ENCODE assay signal across 11 cellular contexts in the genomic region with DNA sequence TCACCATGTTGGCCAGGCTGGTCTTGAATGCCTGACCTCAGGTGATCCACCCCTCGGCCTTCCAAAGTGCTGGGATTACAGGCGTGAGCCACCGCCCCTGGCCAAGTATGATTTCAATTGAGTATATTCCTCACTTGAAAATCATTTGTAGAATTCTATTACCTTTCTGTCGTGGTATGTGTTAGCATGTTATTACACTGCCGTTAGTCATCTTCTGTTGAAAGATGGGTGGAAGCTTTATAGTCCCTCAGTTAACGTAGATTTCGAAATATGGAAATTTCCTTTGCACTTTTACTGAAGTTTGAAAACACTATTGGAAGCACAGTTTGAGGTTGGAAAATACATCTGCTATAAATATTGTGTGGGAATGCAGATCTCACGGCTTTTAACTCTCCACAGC. TPM values are rescaled to one million over a fixed set of nuclear protein-coding genes. Genes with fewer than 3 reads are reported as not detected.
DNase-seq lines count a peak whose midpoint lies in the region; FAIRE-seq and TF ChIP-seq lines count a peak whose summit lies in the region.
"Had no signal": no experiment of that assay in that cellular context is flagged by ENCODE, and none has a peak within 500 bp of the region (broad histone marks: within the 10 kb centered on the region; RNA-seq: fewer than 3 reads in every experiment).

No MANE protein-coding gene starts in this region.

- H2AFZ ChIP-seq in smooth muscle cell (ENCODE audit: low read depth) = no peak overlapping the region

- intact Hi-C loops in MCF 10A (cut with micrococcal nuclease) = loop anchor here (1.0 kb wide), 3 partner anchors 33 to 359 kb away; partner anchors contain the start of gene TSN
- intact Hi-C loops in breast epithelium (cut with DNase I; ENCODE audit: low total_unique reads) = no loop called here

- H3K4me3 Mint-ChIP-seq in MCF 10A (ENCODE audit: unreplicated experiment) = peak overlapping the region; percentile 60
- H3K4me3 Mint-ChIP-seq in CD8-positive, alpha-beta memory T cell = no peak overlapping the region
- no peak overlapping the region for H3K4me3 Mint-ChIP-seq in nephron progenitor cell
- H3K4me3 Mint-ChIP-seq: T-helper 1 cell treated with Interleukin-12 subunit alpha and Interleukin-12 subunit beta and Interleukin-4 antibody, amounts not matched to agents 30 μg/mL and 1 μg/mL, for 36 hours had no signal

- H3K9me3 ChIP-seq in breast epithelium (no peaks in the 10 kb centered on the region), SJSA1 (replicated peaks) (no peaks in the 10 kb centered on the region), smooth muscle cell (replicated peaks; ENCODE audit: low read depth) (no peaks in the 10 kb centered on the region)
- H3K9me3 ChIP-seq in CD8-positive, alpha-beta memory T cell (ENCODE audit: low read length) = no peaks in the 10 kb centered on the region
- H3K9me3 ChIP-seq: heart right ventricle, tibial nerve had no signal

- H3K36me3 Mint-ChIP-seq in MCF 10A (ENCODE audit: insufficient read depth, unreplicated experiment) = peaks cover 21% of the 10 kb centered on the region
- H3K36me3 Mint-ChIP-seq in CD8-positive, alpha-beta memory T cell = peaks cover 0 to 9% (median 1%) of the 10 kb centered on the region in 3 donors
- H3K36me3 Mint-ChIP-seq in nephron progenitor cell (ENCODE audit: low read depth) = peaks cover 2% of the 10 kb centered on the region

- H3K4me1 ChIP-seq in breast epithelium = no peaks in the 10 kb centered on the region
- H3K4me1 ChIP-seq in SJSA1 (replicated peaks) = peaks cover 19% of the 10 kb centered on the region
- no peaks in the 10 kb centered on the region for H3K4me1 ChIP-seq in smooth muscle cell (ENCODE audit: low read depth)
- H3K4me1 ChIP-seq in CD8-positive, alpha-beta memory T cell (ENCODE audit: insufficient read depth, low read length) = peaks cover 3% of the 10 kb centered on the region

- H3K79me2 ChIP-seq in smooth muscle cell (ENCODE audit: low read depth) = no peaks in the 10 kb centered on the region

- H3K27me3 Mint-ChIP-seq in MCF 10A (ENCODE audit: insufficient read depth, unreplicated experiment) (no peaks in the 10 kb centered on the region), nephron progenitor cell (ENCODE audit: low read depth, poor library complexity) (peaks cover 5% of the 10 kb centered on the region)
- no peaks in the 10 kb centered on the region for H3K27me3 Mint-ChIP-seq in CD8-positive, alpha-beta memory T cell

- H3K4me3 ChIP-seq in breast epithelium = no peak overlapping the region
- no peak overlapping the region for H3K4me3 ChIP-seq in SJSA1
- no peak overlapping the region for H3K4me3 ChIP-seq in epithelial cell of esophagus (ENCODE audit: low read length)
- no peak overlapping the region for H3K4me3 ChIP-seq in smooth muscle cell
- no peak overlapping the region for H3K4me3 ChIP-seq in CD8-positive, alpha-beta memory T cell (ENCODE audit: low read length)
- H3K4me3 ChIP-seq: heart right ventricle, tibial nerve had no signal

- TF ChIP-seq POLR2A in breast epithelium (IDR thresholded peaks at IDR 0.05) (no peak), H54 (IDR thresholded peaks at IDR 0.05; ENCODE audit: low read depth, low read length) (no peak)

- no peak for FAIRE-seq in H54 (lab: Jason Lieb, UNC)

- POLR2A ChIA-PET in MCF 10A (lab: Yijun Ruan, JAX) = interaction anchor here (0.6 to 2.9 kb wide), 17 partner anchors 14 to 335 kb away, joined by 3 to 43 read pairs (median 6); partner anchors contain the start of genes CLASP1, NIFK, RNU4ATAC and TSN
- POLR2A ChIA-PET in CD8-positive, alpha-beta memory T cell (lab: Charles Lee) = no interaction called here

- 64% methylated on average over 8 of the region's 8 CpGs for WGBS in smooth muscle cell (ENCODE audit: low lambda C conversion rate)

- H3K4me1 Mint-ChIP-seq in MCF 10A (ENCODE audit: insufficient read depth, unreplicated experiment) (peaks cover 13% of the 10 kb centered on the region), nephron progenitor cell (no peaks in the 10 kb centered on the region)
- peaks cover 3 to 6% (median 5%) of the 10 kb centered on the region in 3 donors for H3K4me1 Mint-ChIP-seq in CD8-positive, alpha-beta memory T cell

- H3K9ac ChIP-seq in smooth muscle cell (ENCODE audit: low read depth) = no peak overlapping the region

- H3K27ac Mint-ChIP-seq in MCF 10A (ENCODE audit: low read depth, unreplicated experiment) (peak overlapping the region; percentile 87), nephron progenitor cell (no peak overlapping the region)
- no peak overlapping the region for H3K27ac Mint-ChIP-seq in CD8-positive, alpha-beta memory T cell
- H3K27ac Mint-ChIP-seq: T-helper 1 cell treated with Interleukin-12 subunit alpha and Interleukin-12 subunit beta and Interleukin-4 antibody, amounts not matched to agents 30 μg/mL and 1 μg/mL, for 36 hours had no signal

- H4K20me1 ChIP-seq in smooth muscle cell (ENCODE audit: low read depth) = no peaks in the 10 kb centered on the region

- H3K9me3 Mint-ChIP-seq in MCF 10A (ENCODE audit: unreplicated experiment) = no peaks in the 10 kb centered on the region
- H3K9me3 Mint-ChIP-seq in CD8-positive, alpha-beta memory T cell = no peaks in the 10 kb centered on the region
- no peaks in the 10 kb centered on the region for H3K9me3 Mint-ChIP-seq in nephron progenitor cell
- H3K9me3 Mint-ChIP-seq: T-helper 1 cell treated with Interleukin-12 subunit alpha and Interleukin-12 subunit beta and Interleukin-4 antibody, amounts not matched to agents 30 μg/mL and 1 μg/mL, for 36 hours had no signal

- BruUV-seq in MCF 10A (replicated peaks; lab: Mats Ljungman, UMichigan) = no TSS peak

- H3K27ac ChIP-seq in breast epithelium = no peak overlapping the region
- H3K27ac ChIP-seq in SJSA1 = peak overlapping the region; percentile 75
- peak overlapping the region; percentile 79 for H3K27ac ChIP-seq in smooth muscle cell (ENCODE audit: low read depth)
- H3K27ac ChIP-seq in CD8-positive, alpha-beta memory T cell (ENCODE audit: low read depth, low read length) = no peak overlapping the region
- H3K27ac ChIP-seq: heart right ventricle, tibial nerve had no signal

- H3K27me3 ChIP-seq in breast epithelium = no peaks in the 10 kb centered on the region
- no peaks in the 10 kb centered on the region for H3K27me3 ChIP-seq in SJSA1 (replicated peaks)
- H3K27me3 ChIP-seq in smooth muscle cell (ENCODE audit: low read depth) = no peaks in the 10 kb centered on the region
- no peaks in the 10 kb centered on the region for H3K27me3 ChIP-seq in CD8-positive, alpha-beta memory T cell (ENCODE audit: insufficient read depth, low read length, poor library complexity, severe bottlenecking)
- H3K27me3 ChIP-seq: heart right ventricle, tibial nerve had no signal

- CTCF ChIA-PET in MCF 10A (lab: Yijun Ruan, JAX) = interaction anchor here (0.5 to 7.5 kb wide), 3 partner anchors 67 to 192 kb away, joined by 3 to 58 read pairs (median 4); partner anchors contain the start of gene RNU4ATAC
- CTCF ChIA-PET in CD8-positive, alpha-beta memory T cell (lab: Charles Lee) = interaction anchor here (6.6 kb wide), 1 partner anchor 191 kb away, joined by 49 read pairs; the partner anchor contains the start of gene RNU4ATAC

- H3K36me3 ChIP-seq in breast epithelium (no peaks in the 10 kb centered on the region), SJSA1 (peaks cover 3% of the 10 kb centered on the region; the same call in 1 of the 2 replicates), smooth muscle cell (ENCODE audit: low read depth) (peaks cover 4% of the 10 kb centered on the region)
- no peaks in the 10 kb centered on the region for H3K36me3 ChIP-seq in CD8-positive, alpha-beta memory T cell (ENCODE audit: insufficient read depth, low read length)

- no peak for TF ChIP-seq CTCF in MCF 10A (IDR thresholded peaks at IDR 0.05; ENCODE audit: unreplicated experiment)
- TF ChIP-seq CTCF in breast epithelium (IDR thresholded peaks at IDR 0.05) = no peak
- TF ChIP-seq CTCF in epithelial cell of esophagus (IDR thresholded peaks at IDR 0.05; ENCODE audit: insufficient read depth, low read depth, low read length, missing control alignments) = no peak
- TF ChIP-seq CTCF in smooth muscle cell (IDR thresholded peaks at IDR 0.05; ENCODE audit: borderline replicate concordance, insufficient read depth, poor library complexity, severe bottlenecking) = no peak
- no peak for TF ChIP-seq CTCF in nephron progenitor cell (IDR thresholded peaks at IDR 0.05)

- H3K4me2 ChIP-seq in smooth muscle cell = peak overlapping the region; percentile 18

- peak; percentile 76 for DNase-seq in MCF 10A (ENCODE audit: unreplicated experiment)
- no peak for DNase-seq in breast epithelium (ENCODE audit: low spot score in 2 of 2)
- peak in 1 of 2 experiments; percentile 56 for DNase-seq in SJSA1 (ENCODE audit: low read depth in 1 of 2, low spot score in 2 of 2)
- DNase-seq in epithelial cell of esophagus (ENCODE audit: low read depth) = peak; percentile 95
- no peak for DNase-seq in smooth muscle cell (lab: John Stamatoyannopoulos, UW; ENCODE audit: unreplicated experiment)
- no peak for DNase-seq in CD8-positive, alpha-beta memory T cell
- DNase-seq in nephron progenitor cell = no peak
- DNase-seq in H54 (ENCODE audit: insufficient read length, low spot score) = no peak
- DNase-seq: heart right ventricle had no signal

- H3F3A ChIP-seq in smooth muscle cell (ENCODE audit: low read depth) = peaks cover 4% of the 10 kb centered on the region

RNA-seq across cellular contexts. Expression of gene NIFK, which starts 14.7 kb away (rescaled TPM):
- 111 and 171 TPM in 2 replicates for total RNA-seq in MCF 10A (2022)
- 10 to 100 TPM; 33.9 to 45.6 (median 39.1) TPM for total RNA-seq in breast epithelium
- 71.2 and 71.5 TPM in 2 replicates for total RNA-seq in SJSA1 (2014; rRNA removed; shearing (Covaris generic))
- 28.0 and 92.5 TPM in 2 replicates for total RNA-seq in smooth muscle cell
- polyA plus RNA-seq in smooth muscle cell = 43.6 and 45.1 TPM in 2 replicates
- 100 to 1,000 TPM; 167 to 169 TPM for total RNA-seq in CD8-positive, alpha-beta memory T cell
- polyA plus RNA-seq in CD8-positive, alpha-beta memory T cell = 54.4 TPM

RNA-seq across cellular contexts. Expression of gene TSN, which starts 33.5 kb away (rescaled TPM):
- 60.7 and 78.2 TPM in 2 replicates for total RNA-seq in MCF 10A (2022)
- total RNA-seq in breast epithelium = 10 to 100 TPM; 35.1 to 55.8 (median 42.7) TPM
- total RNA-seq in SJSA1 (2014; rRNA removed; shearing (Covaris generic)) = 89.6 and 92.0 TPM in 2 replicates
- 53.1 and 61.8 TPM in 2 replicates for total RNA-seq in smooth muscle cell
- 43.8 and 47.3 TPM in 2 replicates for polyA plus RNA-seq in smooth muscle cell
- 10 to 100 TPM; 88.0 to 90.4 TPM for total RNA-seq in CD8-positive, alpha-beta memory T cell
- 74.9 TPM for polyA plus RNA-seq in CD8-positive, alpha-beta memory T cell

Comparison
In these comparisons a context has a peak if more than half of its experiments do, and no peak if none do; other contexts are left out.
1. DNase-seq: peak in MCF 10A (single experiment) and epithelial cell of esophagus (single experiment); none in breast epithelium (0 of 2), smooth muscle cell (single experiment), CD8-positive, alpha-beta memory T cell (0 of 5), nephron progenitor cell (single experiment) and H54 (single experiment).
2. H3K27ac ChIP-seq: peak in SJSA1 (single experiment) and smooth muscle cell (single experiment); none in breast epithelium (0 of 2) and CD8-positive, alpha-beta memory T cell (single experiment).